Comparison of ENCODE assay signal across 9 cellular contexts in genomic region chr15:38817427-38818155, GRCh38.
DNase-seq lines count a peak whose midpoint lies in the region; ATAC-seq, FAIRE-seq and TF ChIP-seq lines count a peak whose summit lies in the region.
"Had no signal": no experiment of that assay in that cellular context is flagged by ENCODE, and none has a peak within 500 bp of the region (broad histone marks: within the 10 kb centered on the region; RNA-seq: fewer than 3 reads in every experiment).

No MANE protein-coding gene starts in this region.

- no peak for TF ChIP-seq POLR2A in stomach (IDR thresholded peaks at IDR 0.05)

- H3K9me2 ChIP-seq in neural cell (ENCODE audit: insufficient read depth, low read length) = no peaks in the 10 kb centered on the region

- peak; percentile 95 for TF ChIP-seq RAD21 in neural cell (conservative IDR thresholded peaks at IDR 0.05)

- H3K4me3 ChIP-seq in OCI-LY3 (ENCODE audit: low read length) (peak overlapping the region; percentile 63), neural cell (ENCODE audit: low read length) (no peak overlapping the region), stomach (no peak overlapping the region)

- 15 to 22% (median 21%) methylated on average over 12 of the region's 12 CpGs for WGBS in stomach, 5 donors

- intact Hi-C loops in stomach (cut with DNase I; ENCODE audit: low total_unique reads) = loop anchor here (5.0 to 10.0 kb wide), 2 partner anchors 765 to 937 kb away; partner anchors contain the start of gene THBS1

- H3K27ac Mint-ChIP-seq in activated T-cell treated with anti-CD3 and anti-CD28 coated beads, Interleukin-2, amount 50 U/mL, for 24 hours = no peak overlapping the region

- no peaks in the 10 kb centered on the region for H3K9me3 Mint-ChIP-seq in activated T-cell treated with anti-CD3 and anti-CD28 coated beads, Interleukin-2, amount 50 U/mL, for 24 hours

- peak; percentile 91 for ATAC-seq in GM19455 (IDR thresholded peaks at IDR 0.05; ENCODE audit: unreplicated experiment)
- ATAC-seq in HG03520 (IDR thresholded peaks at IDR 0.05; ENCODE audit: unreplicated experiment) = peak; percentile 91

- no peaks in the 10 kb centered on the region for H4K20me1 ChIP-seq in OCI-LY3 (ENCODE audit: insufficient read depth, low read length)
- H4K20me1 ChIP-seq in neural cell (ENCODE audit: insufficient read depth) = no peaks in the 10 kb centered on the region

- H3K4me2 ChIP-seq in OCI-LY3 (ENCODE audit: low read length) (peak overlapping the region; percentile 75), neural cell (ENCODE audit: low read length) (no peak overlapping the region)

- H3K9me3 ChIP-seq in OCI-LY3 (ENCODE audit: insufficient read depth, low read length) (no peaks in the 10 kb centered on the region), neural cell (ENCODE audit: low read length) (no peaks in the 10 kb centered on the region), stomach (no peaks in the 10 kb centered on the region)

- H3K36me3 ChIP-seq in OCI-LY3 (replicated peaks; ENCODE audit: low read depth, low read length) (no peaks in the 10 kb centered on the region), neural cell (ENCODE audit: insufficient read depth, low read length) (no peaks in the 10 kb centered on the region), stomach (no peaks in the 10 kb centered on the region)

- H3K4me3 Mint-ChIP-seq in activated T-cell treated with anti-CD3 and anti-CD28 coated beads, Interleukin-2, amount 50 U/mL, for 24 hours = no peak overlapping the region

- FAIRE-seq in D721Med (lab: Jason Lieb, UNC) = no peak
- FAIRE-seq: endometrium had no signal

- H3K9ac ChIP-seq in OCI-LY3 (ENCODE audit: low read length) = no peak overlapping the region
- H3K9ac ChIP-seq in neural cell (ENCODE audit: low read length) = no peak overlapping the region

- no peaks in the 10 kb centered on the region for H3K79me2 ChIP-seq in OCI-LY3 (ENCODE audit: low read length)
- no peaks in the 10 kb centered on the region for H3K79me2 ChIP-seq in neural cell (replicated peaks; ENCODE audit: insufficient read depth, low read length)

- no peaks in the 10 kb centered on the region for H3F3A ChIP-seq in neural cell (ENCODE audit: insufficient read depth, low read length, poor library complexity, severe bottlenecking)

- TF ChIP-seq CTCF in D721Med (IDR thresholded peaks at IDR 0.05; ENCODE audit: insufficient read depth, missing control alignments) (peak; percentile 98), OCI-LY3 (IDR thresholded peaks at IDR 0.05; ENCODE audit: low read depth, low read length) (peak; percentile 100), neural cell (IDR thresholded peaks at IDR 0.05; ENCODE audit: poor library complexity, severe bottlenecking) (peak; percentile 99), stomach (IDR thresholded peaks at IDR 0.05) (peak in 6 of 7 experiments; percentile 67 to 99 (median 98))

- no peak overlapping the region for H3K27ac ChIP-seq in OCI-LY3 (ENCODE audit: low read length)
- H3K27ac ChIP-seq in neural cell (ENCODE audit: low read length) = no peak overlapping the region
- no peak overlapping the region for H3K27ac ChIP-seq in stomach

- H3K27me3 Mint-ChIP-seq in activated T-cell treated with anti-CD3 and anti-CD28 coated beads, Interleukin-2, amount 50 U/mL, for 24 hours = peaks cover 16% of the 10 kb centered on the region

- H3K36me3 Mint-ChIP-seq in activated T-cell treated with anti-CD3 and anti-CD28 coated beads, Interleukin-2, amount 50 U/mL, for 24 hours (ENCODE audit: low read depth) = no peaks in the 10 kb centered on the region

- H3K4me1 ChIP-seq in OCI-LY3 (ENCODE audit: low read length) (peaks cover 5% of the 10 kb centered on the region; the same call in 1 of the 2 replicates), stomach (peaks cover 0 to 11% (median 7%) of the 10 kb centered on the region in 4 donors)

- H3K27me3 ChIP-seq in OCI-LY3 (ENCODE audit: low read depth, low read length) = peaks cover 4% of the 10 kb centered on the region; the same call in 1 of the 2 replicates
- H3K27me3 ChIP-seq in neural cell (ENCODE audit: insufficient read depth, low read depth, low read length) = peaks cover 8% of the 10 kb centered on the region
- no peaks in the 10 kb centered on the region for H3K27me3 ChIP-seq in stomach

- TF ChIP-seq EP300 in neural cell (conservative IDR thresholded peaks at IDR 0.05; ENCODE audit: poor library complexity, severe bottlenecking) = no peak
- no peak for TF ChIP-seq EP300 in stomach (IDR thresholded peaks at IDR 0.05)

- H3K4me1 Mint-ChIP-seq in activated T-cell treated with anti-CD3 and anti-CD28 coated beads, Interleukin-2, amount 50 U/mL, for 24 hours (ENCODE audit: low read depth) = peaks cover 4% of the 10 kb centered on the region

- DNase-seq in D721Med (ENCODE audit: insufficient read length, low spot score) (peak; percentile 32), fibroblast of gingiva (ENCODE audit: low read depth) (peak; percentile 34), stomach (peak; percentile 89)
- peak; percentile 87 for DNase-seq in activated T-cell treated with anti-CD3 and anti-CD28 coated beads, Interleukin-2, amount 50 U/mL, for 24 hours

- H2AFZ ChIP-seq in OCI-LY3 (ENCODE audit: low read depth, low read length) (no peak overlapping the region), neural cell (ENCODE audit: low read depth, low read length) (no peak overlapping the region)

TF ChIP-seq in neural cell, 6 proteins besides CTCF, POLR2A, EP300 and RAD21:
- TF ChIP-seq POLR2AphosphoS5 (IDR thresholded peaks at IDR 0.05) = no peak
- peak; percentile 96 for TF ChIP-seq SMC3 (conservative IDR thresholded peaks at IDR 0.05; ENCODE audit: poor library complexity)
- TF ChIP-seq EZH2 (IDR thresholded peaks at IDR 0.05; ENCODE audit: borderline replicate concordance, insufficient read depth, low read length, poor library complexity, severe bottlenecking) = no peak

Comparison
In these comparisons a context has a peak if more than half of its experiments do, and no peak if none do; other contexts are left out.
1. DNase-seq: peak in every context shown above with its lines; median percentile 89 in stomach; 87 in activated T-cell treated with anti-CD3 and anti-CD28 coated beads, Interleukin-2, amount 50 U/mL, for 24 hours; 34 in fibroblast of gingiva; 32 in D721Med.